In the genomic region with DNA sequence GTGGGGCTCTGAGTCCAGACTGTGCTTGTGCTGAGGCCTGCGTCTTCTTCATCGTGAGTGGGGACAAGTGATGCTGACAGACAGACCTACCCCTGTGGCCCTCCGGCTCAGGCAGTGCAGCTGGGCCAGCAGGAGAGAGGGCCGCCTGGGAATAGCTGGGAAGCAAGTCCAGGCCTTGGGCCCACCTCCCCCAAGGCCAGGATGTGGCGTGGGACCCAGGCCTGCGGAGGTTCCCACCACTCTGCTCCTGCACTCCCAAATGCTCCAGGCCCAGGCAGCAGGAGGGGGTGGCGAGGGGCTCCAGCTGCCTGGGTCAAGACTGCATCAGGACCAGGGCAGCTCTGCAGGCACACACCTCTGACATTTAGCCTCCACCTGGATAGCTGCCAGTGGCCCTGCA, we compare ENCODE assay signal across 1 cellular context.
TF ChIP-seq lines count a peak whose summit lies in the region.

No MANE protein-coding gene starts in this region.

TF ChIP-seq in H1, 55 proteins besides CTCF, POLR2A, EP300 and RAD21 (continued from another document):
- TF ChIP-seq, protein P1, sequence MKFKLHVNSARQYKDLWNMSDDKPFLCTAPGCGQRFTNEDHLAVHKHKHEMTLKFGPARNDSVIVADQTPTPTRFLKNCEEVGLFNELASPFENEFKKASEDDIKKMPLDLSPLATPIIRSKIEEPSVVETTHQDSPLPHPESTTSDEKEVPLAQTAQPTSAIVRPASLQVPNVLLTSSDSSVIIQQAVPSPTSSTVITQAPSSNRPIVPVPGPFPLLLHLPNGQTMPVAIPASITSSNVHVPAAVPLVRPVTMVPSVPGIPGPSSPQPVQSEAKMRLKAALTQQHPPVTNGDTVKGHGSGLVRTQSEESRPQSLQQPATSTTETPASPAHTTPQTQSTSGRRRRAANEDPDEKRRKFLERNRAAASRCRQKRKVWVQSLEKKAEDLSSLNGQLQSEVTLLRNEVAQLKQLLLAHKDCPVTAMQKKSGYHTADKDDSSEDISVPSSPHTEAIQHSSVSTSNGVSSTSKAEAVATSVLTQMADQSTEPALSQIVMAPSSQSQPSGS (IDR thresholded peaks at IDR 0.05; ENCODE audit: low read length) = no peak
- TF ChIP-seq SIN3A (conservative IDR thresholded peaks at IDR 0.05 in 1 of 2, IDR thresholded peaks at IDR 0.05 in 1 of 2; ENCODE audit: low read depth in 1 of 2, low read length in 2 of 2) = no peak
- TF ChIP-seq CREB1 (IDR thresholded peaks at IDR 0.05) = no peak
- TF ChIP-seq, protein P2, sequence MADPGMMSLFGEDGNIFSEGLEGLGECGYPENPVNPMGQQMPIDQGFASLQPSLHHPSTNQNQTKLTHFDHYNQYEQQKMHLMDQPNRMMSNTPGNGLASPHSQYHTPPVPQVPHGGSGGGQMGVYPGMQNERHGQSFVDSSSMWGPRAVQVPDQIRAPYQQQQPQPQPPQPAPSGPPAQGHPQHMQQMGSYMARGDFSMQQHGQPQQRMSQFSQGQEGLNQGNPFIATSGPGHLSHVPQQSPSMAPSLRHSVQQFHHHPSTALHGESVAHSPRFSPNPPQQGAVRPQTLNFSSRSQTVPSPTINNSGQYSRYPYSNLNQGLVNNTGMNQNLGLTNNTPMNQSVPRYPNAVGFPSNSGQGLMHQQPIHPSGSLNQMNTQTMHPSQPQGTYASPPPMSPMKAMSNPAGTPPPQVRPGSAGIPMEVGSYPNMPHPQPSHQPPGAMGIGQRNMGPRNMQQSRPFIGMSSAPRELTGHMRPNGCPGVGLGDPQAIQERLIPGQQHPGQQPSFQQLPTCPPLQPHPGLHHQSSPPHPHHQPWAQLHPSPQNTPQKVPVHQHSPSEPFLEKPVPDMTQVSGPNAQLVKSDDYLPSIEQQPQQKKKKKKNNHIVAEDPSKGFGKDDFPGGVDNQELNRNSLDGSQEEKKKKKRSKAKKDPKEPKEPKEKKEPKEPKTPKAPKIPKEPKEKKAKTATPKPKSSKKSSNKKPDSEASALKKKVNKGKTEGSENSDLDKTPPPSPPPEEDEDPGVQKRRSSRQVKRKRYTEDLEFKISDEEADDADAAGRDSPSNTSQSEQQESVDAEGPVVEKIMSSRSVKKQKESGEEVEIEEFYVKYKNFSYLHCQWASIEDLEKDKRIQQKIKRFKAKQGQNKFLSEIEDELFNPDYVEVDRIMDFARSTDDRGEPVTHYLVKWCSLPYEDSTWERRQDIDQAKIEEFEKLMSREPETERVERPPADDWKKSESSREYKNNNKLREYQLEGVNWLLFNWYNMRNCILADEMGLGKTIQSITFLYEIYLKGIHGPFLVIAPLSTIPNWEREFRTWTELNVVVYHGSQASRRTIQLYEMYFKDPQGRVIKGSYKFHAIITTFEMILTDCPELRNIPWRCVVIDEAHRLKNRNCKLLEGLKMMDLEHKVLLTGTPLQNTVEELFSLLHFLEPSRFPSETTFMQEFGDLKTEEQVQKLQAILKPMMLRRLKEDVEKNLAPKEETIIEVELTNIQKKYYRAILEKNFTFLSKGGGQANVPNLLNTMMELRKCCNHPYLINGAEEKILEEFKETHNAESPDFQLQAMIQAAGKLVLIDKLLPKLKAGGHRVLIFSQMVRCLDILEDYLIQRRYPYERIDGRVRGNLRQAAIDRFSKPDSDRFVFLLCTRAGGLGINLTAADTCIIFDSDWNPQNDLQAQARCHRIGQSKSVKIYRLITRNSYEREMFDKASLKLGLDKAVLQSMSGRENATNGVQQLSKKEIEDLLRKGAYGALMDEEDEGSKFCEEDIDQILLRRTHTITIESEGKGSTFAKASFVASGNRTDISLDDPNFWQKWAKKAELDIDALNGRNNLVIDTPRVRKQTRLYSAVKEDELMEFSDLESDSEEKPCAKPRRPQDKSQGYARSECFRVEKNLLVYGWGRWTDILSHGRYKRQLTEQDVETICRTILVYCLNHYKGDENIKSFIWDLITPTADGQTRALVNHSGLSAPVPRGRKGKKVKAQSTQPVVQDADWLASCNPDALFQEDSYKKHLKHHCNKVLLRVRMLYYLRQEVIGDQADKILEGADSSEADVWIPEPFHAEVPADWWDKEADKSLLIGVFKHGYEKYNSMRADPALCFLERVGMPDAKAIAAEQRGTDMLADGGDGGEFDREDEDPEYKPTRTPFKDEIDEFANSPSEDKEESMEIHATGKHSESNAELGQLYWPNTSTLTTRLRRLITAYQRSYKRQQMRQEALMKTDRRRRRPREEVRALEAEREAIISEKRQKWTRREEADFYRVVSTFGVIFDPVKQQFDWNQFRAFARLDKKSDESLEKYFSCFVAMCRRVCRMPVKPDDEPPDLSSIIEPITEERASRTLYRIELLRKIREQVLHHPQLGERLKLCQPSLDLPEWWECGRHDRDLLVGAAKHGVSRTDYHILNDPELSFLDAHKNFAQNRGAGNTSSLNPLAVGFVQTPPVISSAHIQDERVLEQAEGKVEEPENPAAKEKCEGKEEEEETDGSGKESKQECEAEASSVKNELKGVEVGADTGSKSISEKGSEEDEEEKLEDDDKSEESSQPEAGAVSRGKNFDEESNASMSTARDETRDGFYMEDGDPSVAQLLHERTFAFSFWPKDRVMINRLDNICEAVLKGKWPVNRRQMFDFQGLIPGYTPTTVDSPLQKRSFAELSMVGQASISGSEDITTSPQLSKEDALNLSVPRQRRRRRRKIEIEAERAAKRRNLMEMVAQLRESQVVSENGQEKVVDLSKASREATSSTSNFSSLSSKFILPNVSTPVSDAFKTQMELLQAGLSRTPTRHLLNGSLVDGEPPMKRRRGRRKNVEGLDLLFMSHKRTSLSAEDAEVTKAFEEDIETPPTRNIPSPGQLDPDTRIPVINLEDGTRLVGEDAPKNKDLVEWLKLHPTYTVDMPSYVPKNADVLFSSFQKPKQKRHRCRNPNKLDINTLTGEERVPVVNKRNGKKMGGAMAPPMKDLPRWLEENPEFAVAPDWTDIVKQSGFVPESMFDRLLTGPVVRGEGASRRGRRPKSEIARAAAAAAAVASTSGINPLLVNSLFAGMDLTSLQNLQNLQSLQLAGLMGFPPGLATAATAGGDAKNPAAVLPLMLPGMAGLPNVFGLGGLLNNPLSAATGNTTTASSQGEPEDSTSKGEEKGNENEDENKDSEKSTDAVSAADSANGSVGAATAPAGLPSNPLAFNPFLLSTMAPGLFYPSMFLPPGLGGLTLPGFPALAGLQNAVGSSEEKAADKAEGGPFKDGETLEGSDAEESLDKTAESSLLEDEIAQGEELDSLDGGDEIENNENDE (IDR thresholded peaks at IDR 0.05; ENCODE audit: insufficient replicate concordance, low read length) = no peak
- TF ChIP-seq GTF2F1 (IDR thresholded peaks at IDR 0.05; ENCODE audit: borderline replicate concordance, low read depth, low read length) = no peak
- TF ChIP-seq FOSL1 (IDR thresholded peaks at IDR 0.05; ENCODE audit: insufficient read depth, low read depth, low read length) = no peak
- no peak for TF ChIP-seq RNF2 (IDR thresholded peaks at IDR 0.05; ENCODE audit: borderline replicate concordance, low read depth, low read length, missing control alignments, poor library complexity, severe bottlenecking)
- no peak for TF ChIP-seq KDM1A (IDR thresholded peaks at IDR 0.05; ENCODE audit: borderline replicate concordance, low read length)
- TF ChIP-seq POLR2AphosphoS5 (IDR thresholded peaks at IDR 0.05; ENCODE audit: low read depth, low read length) = no peak
- no peak for TF ChIP-seq SRF (IDR thresholded peaks at IDR 0.05; ENCODE audit: low read depth, low read length)
